8 cellular contexts compared by ENCODE assay signal in the genomic region with DNA sequence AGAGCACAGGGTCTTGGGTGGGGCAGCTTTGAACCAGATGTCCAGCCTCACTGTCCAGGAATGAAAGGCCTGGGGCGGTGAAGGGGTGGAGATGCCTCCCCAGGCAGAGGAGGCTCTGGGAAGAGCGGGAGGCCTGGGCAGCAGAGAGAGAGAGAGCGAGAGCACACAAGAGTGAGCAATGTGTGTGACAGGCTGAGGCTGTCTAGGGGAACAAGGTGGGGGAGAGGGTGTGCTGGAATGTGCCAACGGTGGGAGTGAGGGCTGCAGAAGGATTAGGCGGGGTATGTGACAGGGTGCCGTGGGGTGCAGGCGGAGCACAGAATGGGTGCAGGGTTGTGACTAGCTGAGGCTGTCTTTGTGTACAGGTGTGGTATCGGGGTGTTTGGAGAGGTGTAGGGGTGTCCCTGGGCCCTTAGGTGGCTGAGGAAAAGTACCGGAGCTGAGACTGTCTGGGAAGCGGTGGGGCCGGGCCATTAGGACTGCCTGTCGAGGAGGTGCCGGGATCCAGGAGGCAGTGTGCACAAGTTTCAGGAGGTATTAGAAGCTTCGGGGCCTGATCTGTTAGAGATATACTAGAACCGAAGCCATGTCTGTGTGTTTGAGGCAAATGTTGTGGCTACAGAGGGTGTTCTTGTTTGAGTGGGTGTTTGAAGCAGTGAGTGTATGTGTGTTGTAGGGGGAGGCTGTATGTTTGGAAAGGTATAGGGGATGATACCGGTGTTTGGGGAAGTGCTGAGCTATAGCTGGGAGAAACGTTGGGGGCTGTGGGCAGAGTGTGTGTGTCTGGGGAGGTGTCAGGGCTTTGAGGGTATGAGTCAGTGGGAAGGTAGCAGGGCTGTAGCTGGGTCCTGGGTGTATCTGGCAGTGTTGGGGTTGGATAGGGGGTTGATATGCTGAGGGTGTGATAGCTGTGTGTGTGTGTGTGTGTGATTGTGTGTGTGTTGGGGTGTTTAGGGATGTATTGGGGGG. TPM values are rescaled to one million over a fixed set of nuclear protein-coding genes. Genes with fewer than 3 reads are reported as not detected.
DNase-seq lines count a peak whose midpoint lies in the region; ATAC-seq and TF ChIP-seq lines count a peak whose summit lies in the region.

No MANE protein-coding gene starts in this region.

- H3K27me3 Mint-ChIP-seq in activated CD4-positive, alpha-beta memory T cell treated with anti-CD3 and anti-CD28 coated beads for 36 hours, result no peaks in the 10 kb centered on the region

- H3K27me3 ChIP-seq in IMR-90 (ENCODE audit: control insufficient read depth, insufficient read depth, low read length), result no peaks in the 10 kb centered on the region
- no peaks in the 10 kb centered on the region for H3K27me3 ChIP-seq in mesendoderm (ENCODE audit: insufficient read depth, low read length, poor library complexity)

- ATAC-seq in IMR-90 (ENCODE audit: low read depth), result peak; percentile 28
- ATAC-seq in HG03159 (IDR thresholded peaks at IDR 0.05; ENCODE audit: unreplicated experiment), result no peak
- ATAC-seq in HG03378 (IDR thresholded peaks at IDR 0.05; ENCODE audit: unreplicated experiment), result no peak

- intact Hi-C loops in IMR-90 (cut with micrococcal nuclease), result no loop called here
- intact Hi-C loops in activated CD4-positive, alpha-beta memory T cell treated with anti-CD3 and anti-CD28 coated beads for 36 hours (cut with micrococcal nuclease), result no loop called here

- peak overlapping the region; percentile 84 for H3K23ac ChIP-seq in IMR-90 (ENCODE audit: low read depth, low read length)
- peak overlapping the region; percentile 71 for H3K23ac ChIP-seq in mesendoderm (ENCODE audit: low read length)

- H2BK120ac ChIP-seq in IMR-90 (ENCODE audit: low read depth, low read length), result peak overlapping the region; percentile 6; the same call in 1 of the 2 replicates
- no peak overlapping the region for H2BK120ac ChIP-seq in mesendoderm (ENCODE audit: low read depth, low read length)

- dilution Hi-C loops in IMR-90 (cut with HindIII; ENCODE audit: low sequenced_read_pairs, unreplicated experiment), result no loop called here

- H2AFZ ChIP-seq in IMR-90 (replicated peaks; ENCODE audit: low read length, poor library complexity), result peak overlapping the region; percentile 16

- H3K9ac ChIP-seq in IMR-90 (ENCODE audit: low read depth, low read length) (no peak overlapping the region), mesendoderm (ENCODE audit: low read length) (peak overlapping the region; percentile 38)

- H2AK5ac ChIP-seq in IMR-90 (ENCODE audit: low read depth, low read length), result peak overlapping the region; percentile 93
- peak overlapping the region; percentile 38 for H2AK5ac ChIP-seq in mesendoderm (ENCODE audit: low read length)

- H4K20me1 ChIP-seq in IMR-90 (ENCODE audit: insufficient read depth, low read length), result peaks cover 93% of the 10 kb centered on the region

- no peaks in the 10 kb centered on the region for H3K36me3 Mint-ChIP-seq in activated CD4-positive, alpha-beta memory T cell treated with anti-CD3 and anti-CD28 coated beads for 36 hours

- peak overlapping the region; percentile 71 for H3K4ac ChIP-seq in IMR-90 (ENCODE audit: low read depth, low read length)
- H3K4ac ChIP-seq in mesendoderm (ENCODE audit: low read depth, low read length), result no peak overlapping the region

- no peak overlapping the region for H3K56ac ChIP-seq in IMR-90 (ENCODE audit: extremely low read depth, insufficient read depth, low read length)
- H3K56ac ChIP-seq in mesendoderm (ENCODE audit: low read length), result peak overlapping the region; percentile 79

- H4K91ac ChIP-seq in IMR-90 (ENCODE audit: insufficient read depth, low read depth, low read length), result 0 out of 2 replicates have a peak overlapping the region, but pooled peaks have one; percentile 0

- no peak for TF ChIP-seq POLR2A in IMR-90 (IDR thresholded peaks at IDR 0.05; ENCODE audit: low read depth, low read length)

- H3K27ac Mint-ChIP-seq in activated CD4-positive, alpha-beta memory T cell treated with anti-CD3 and anti-CD28 coated beads for 36 hours, result no peak overlapping the region

- peak; percentile 48 for DNase-seq in AG10803 (ENCODE audit: low read depth)
- DNase-seq in IMR-90, result peak; percentile 57
- peak in 37 of 61 donors; percentile 16 to 87 (median 47) for DNase-seq in caudate nucleus (lab: John Stamatoyannopoulos, UW)
- DNase-seq in mesendoderm, result peak; percentile 33
- DNase-seq in NCI-H1436 treated with DMSO at 0.1 percent for 48 hours (lab: John Stamatoyannopoulos, UW), result no peak
- DNase-seq in activated CD4-positive, alpha-beta memory T cell treated with anti-CD3 and anti-CD28 coated beads for 36 hours, result no peak

- H3K9me3 ChIP-seq in IMR-90 (ENCODE audit: control insufficient read depth, insufficient read depth, low read length), result no peaks in the 10 kb centered on the region

- H3K4me3 Mint-ChIP-seq in activated CD4-positive, alpha-beta memory T cell treated with anti-CD3 and anti-CD28 coated beads for 36 hours, result no peak overlapping the region

- peaks cover 68% of the 10 kb centered on the region for H3K79me2 ChIP-seq in mesendoderm (ENCODE audit: control insufficient read depth, insufficient read depth, low read length)

- CTCF ChIA-PET in IMR-90 (lab: Yijun Ruan, JAX), result interaction anchor here (1.5 kb wide), 1 partner anchor 38 kb away, joined by 5 read pairs; no protein-coding TSS in a partner anchor
- CTCF ChIA-PET in activated CD4-positive, alpha-beta memory T cell treated with anti-CD3 and anti-CD28 coated beads for 36 hours (lab: Charles Lee), result interaction anchor here (1.6 to 2.1 kb wide), 5 partner anchors 9 to 74 kb away, joined by 6 to 8 read pairs (median 7); a partner anchor contains a TSS

- no peak for TF ChIP-seq RAD21 in IMR-90 (IDR thresholded peaks at IDR 0.05; ENCODE audit: low read length)

- H3K14ac ChIP-seq in IMR-90 (replicated peaks; ENCODE audit: low read depth, low read length), result peak overlapping the region; percentile 60

- H3K4me1 Mint-ChIP-seq in activated CD4-positive, alpha-beta memory T cell treated with anti-CD3 and anti-CD28 coated beads for 36 hours (ENCODE audit: low read depth), result peaks cover 14% of the 10 kb centered on the region

- H3K27ac ChIP-seq in IMR-90 (ENCODE audit: insufficient read depth, low read length), result no peak overlapping the region
- H3K27ac ChIP-seq in caudate nucleus (ENCODE audit: low read depth, low read length), result peak overlapping the region; percentile 70
- peak overlapping the region; percentile 0 for H3K27ac ChIP-seq in mesendoderm (ENCODE audit: low read depth, low read length)

- H2AK9ac ChIP-seq in IMR-90 (replicated peaks; ENCODE audit: low read depth, low read length, poor library complexity), result peak overlapping the region; percentile 94

- POLR2A ChIA-PET in IMR-90 (lab: Charles Lee; ENCODE audit: unreplicated experiment), result no interaction called here
- POLR2A ChIA-PET in activated CD4-positive, alpha-beta memory T cell treated with anti-CD3 and anti-CD28 coated beads for 36 hours (lab: Charles Lee), result interaction anchor here (1.4 kb wide), 1 partner anchor 12 kb away, joined by 3 read pairs; no protein-coding TSS in a partner anchor

- peaks cover 48 to 98% of the 10 kb centered on the region in 2 experiments for H3K79me1 ChIP-seq in IMR-90 (ENCODE audit: low read depth in 1 of 2, low read length in 2 of 2)
- H3K79me1 ChIP-seq in mesendoderm (ENCODE audit: low read length), result peaks cover 57% of the 10 kb centered on the region

- WGBS in IMR-90 (ENCODE audit: extremely low coverage in 2 of 2, insufficient read length in 1 of 2), 2 experiments, result 61% methylated on average over 9 of the region's 17 CpGs; no CpG with 5 or more reads in 1 of the 2 experiments
- 100% methylated on average over 1 of the region's 17 CpGs for WGBS in mesendoderm (ENCODE audit: extremely low coverage, insufficient coverage, low lambda C conversion rate)

- in situ Hi-C loops in IMR-90 (cut with MboI; ENCODE audit: low sequenced_read_pairs), result no loop called here

- H2BK5ac ChIP-seq in IMR-90 (ENCODE audit: low read depth, low read length, poor library complexity, severe bottlenecking) (peak overlapping the region; percentile 43), mesendoderm (ENCODE audit: low read length) (no peak overlapping the region)

- 0 out of 2 replicates have a peak overlapping the region, but pooled peaks have one; percentile 7 for H2BK20ac ChIP-seq in IMR-90 (ENCODE audit: low read depth, low read length)

- H3K4me2 ChIP-seq in IMR-90 (ENCODE audit: low read depth, low read length) (peak overlapping the region; percentile 16; the same call in 1 of the 2 replicates), mesendoderm (ENCODE audit: low read length) (no peak overlapping the region)

- H3K9me3 Mint-ChIP-seq in activated CD4-positive, alpha-beta memory T cell treated with anti-CD3 and anti-CD28 coated beads for 36 hours, result no peaks in the 10 kb centered on the region

- peaks cover 71% of the 10 kb centered on the region for H3K4me1 ChIP-seq in IMR-90 (ENCODE audit: control insufficient read depth, insufficient read depth, low read length)
- peaks cover 36% of the 10 kb centered on the region for H3K4me1 ChIP-seq in mesendoderm (ENCODE audit: control insufficient read depth, low read depth, low read length)

- H3K9me1 ChIP-seq in IMR-90 (ENCODE audit: insufficient read depth, low read length), result peaks cover 38% of the 10 kb centered on the region

- H3K36me3 ChIP-seq in IMR-90 (ENCODE audit: control insufficient read depth, insufficient read depth, low read length), result peaks cover 3% of the 10 kb centered on the region; the same call in 1 of the 2 replicates
- no peaks in the 10 kb centered on the region for H3K36me3 ChIP-seq in mesendoderm (ENCODE audit: control insufficient read depth, insufficient read depth, low read length)

- BruUV-seq in IMR-90 (replicated peaks; lab: Mats Ljungman, UMichigan), result no TSS peak

- no peak overlapping the region; the same call in 1 of the 2 replicates for H3K4me3 ChIP-seq in AG10803 (ENCODE audit: low read length)
- no peak overlapping the region for H3K4me3 ChIP-seq in IMR-90 (ENCODE audit: insufficient read depth, low read depth, low read length)
- no peak overlapping the region for H3K4me3 ChIP-seq in mesendoderm (ENCODE audit: low read length)

- TF ChIP-seq CTCF in AG10803 (conservative IDR thresholded peaks at IDR 0.05; ENCODE audit: low read length) (no peak), IMR-90 (conservative IDR thresholded peaks at IDR 0.05; ENCODE audit: low read depth, low read length) (no peak)

- H3K18ac ChIP-seq in IMR-90 (ENCODE audit: low read depth, low read length) (no peak overlapping the region), mesendoderm (ENCODE audit: low read length) (no peak overlapping the region)

- H4K5ac ChIP-seq in IMR-90 (ENCODE audit: low read depth, low read length) (no peak overlapping the region), mesendoderm (ENCODE audit: low read length) (no peak overlapping the region)

- H4K8ac ChIP-seq in IMR-90 (ENCODE audit: low read depth in 2 of 2, low read length in 2 of 2) (peak overlapping the region in 1 of 2 experiments; percentile 12; a peak in 1 of 4 replicates), mesendoderm (ENCODE audit: low read depth, low read length) (no peak overlapping the region)

- no peak overlapping the region for H2BK15ac ChIP-seq in IMR-90 (ENCODE audit: low read depth, low read length)
- H2BK15ac ChIP-seq in mesendoderm (replicated peaks; ENCODE audit: low read depth), result no peak overlapping the region

RNA-seq across cellular contexts. Expression of a gene that starts 9.1 kb away (rescaled TPM):
- 1.7 and 2.0 TPM in 2 replicates for total RNA-seq in IMR-90 (2012; rRNA removed)
- polyA plus RNA-seq in IMR-90 (2012; rRNA removed), result 11.6 and 16.1 TPM in 2 replicates
- 4.9 and 11.5 TPM in 2 replicates for polyA plus RNA-seq in IMR-90 (2012; cell fraction: cytosol; rRNA removed)
- 25.9 and 46.8 TPM in 2 replicates for polyA plus RNA-seq in IMR-90 (2012; cell fraction: nucleus; rRNA removed; ENCODE audit: low replicate concordance)
- polyA plus RNA-seq in mesendoderm (2013, experiment 1 of 2), result 8.1 TPM
- 8.0 TPM for polyA plus RNA-seq in mesendoderm (2013, experiment 2 of 2)
- total RNA-seq in activated CD4-positive, alpha-beta memory T cell treated with anti-CD3 and anti-CD28 coated beads for 36 hours, result 10 to 100 TPM in 1 of 2 experiments, 1 to 10 TPM in 1; 8.3 to 12.1 TPM

RNA-seq across cellular contexts. Expression of a gene that starts 40.2 kb away (rescaled TPM):
- not detected in 2 replicates for total RNA-seq in IMR-90 (2012; rRNA removed)
- polyA plus RNA-seq in IMR-90 (2012; rRNA removed), result not detected in 2 replicates
- not detected in 2 replicates for polyA plus RNA-seq in IMR-90 (2012; cell fraction: cytosol; rRNA removed)
- polyA plus RNA-seq in IMR-90 (2012; cell fraction: nucleus; rRNA removed; ENCODE audit: low replicate concordance), result 0.08 TPM in 1 of 2 replicates, not detected in the other
- polyA plus RNA-seq in mesendoderm (2013, experiment 1 of 2), result 0.11 TPM
- 0.08 TPM for polyA plus RNA-seq in mesendoderm (2013, experiment 2 of 2)
- total RNA-seq in activated CD4-positive, alpha-beta memory T cell treated with anti-CD3 and anti-CD28 coated beads for 36 hours, result under 1 TPM; 0.24 to 0.27 TPM

Comparison
In these comparisons a context has a peak if more than half of its experiments do, and no peak if none do; other contexts are left out.
1. DNase-seq: peak in AG10803 (single experiment), IMR-90 (single experiment), caudate nucleus (37 of 61) and mesendoderm (single experiment); none in NCI-H1436 treated with DMSO at 0.1 percent for 48 hours (single experiment) and activated CD4-positive, alpha-beta memory T cell treated with anti-CD3 and anti-CD28 coated beads for 36 hours (single experiment).